36 cellular contexts compared by ENCODE assay signal in genomic region chr12:109693160-109693559, GRCh38.
"Had no signal": no experiment of that assay in that cellular context is flagged by ENCODE, and none has a peak within 500 bp of the region (broad histone marks: within the 10 kb centered on the region; RNA-seq: fewer than 3 reads in every experiment).

No MANE protein-coding gene starts in this region.

- H3K9me3 Mint-ChIP-seq: activated CD4-positive, alpha-beta memory T cell treated with anti-CD3 and anti-CD28 coated beads for 36 hours; activated naive CD8-positive, alpha-beta T cell treated with anti-CD3 and anti-CD28 coated beads for 36 hours; activated T-cell treated with anti-CD3 and anti-CD28 coated beads, Interleukin-2, amount 50 U/mL, for 72 hours; activated T-helper 17 cell treated with anti-CD3 and anti-CD28 coated beads, Interleukin-2, amount 50 U/mL, for 72 hours; central memory CD8-positive, alpha-beta T cell had no signal

- H3K9me3 ChIP-seq: Peyer's patch had no signal

- DNase-seq: activated B cell treated with CpG ODN at 0.5 μM for 24 hours; activated CD4-positive, alpha-beta memory T cell treated with anti-CD3 and anti-CD28 coated beads for 36 hours; activated CD4-positive, alpha-beta T cell treated with anti-CD3 and anti-CD28 coated beads for 4 hours; activated CD4-positive, alpha-beta T cell treated with anti-CD3 and anti-CD28 coated beads, Interleukin-2, amount 50 U/mL, for 1 hour; activated CD4-positive, CD25-positive, alpha-beta regulatory T cell treated with anti-CD3 and anti-CD28 coated beads, Interleukin-2, amount 50 U/mL, for 72 hours; activated effector memory CD4-positive, alpha-beta T cell treated with anti-CD3 and anti-CD28 coated beads, Interleukin-2, amount 50 U/mL, for 16 hours; activated naive CD4-positive, alpha-beta T cell; activated naive CD4-positive, alpha-beta T cell treated with anti-CD3 and anti-CD28 coated beads, Interleukin-2, amount 50 U/mL, for 16 hours; activated naive CD8-positive, alpha-beta T cell treated with anti-CD3 and anti-CD28 coated beads for 36 hours; activated T-cell treated with anti-CD3 and anti-CD28 coated beads, Interleukin-2, amount 50 U/mL, for 1 hour; activated T-cell treated with anti-CD3 and anti-CD28 coated beads, Interleukin-2, amount 50 U/mL, for 72 hours; amniotic stem cell; aorta; NCI-H1092 treated with DMSO at 0.1 percent for 48 hours; NCI-H1417; NCI-H146; NCI-H187; NCI-H2029 treated with DMSO at 0.1 percent for 48 hours; NCI-H2171 treated with DMSO at 0.1 percent for 48 hours; NCI-H2227 treated with DMSO at 0.1 percent for 48 hours; NCI-H446; NCI-H510A treated with DMSO at 0.1 percent for 48 hours; NCI-H526 treated with DMSO at 0.1 percent for 48 hours; NCI-H774; Peyer's patch; SIG-M5; SW 1271; T-helper 1 cell; T-helper 2 cell; T-helper 9 cell had no signal

- H3K4me3 ChIP-seq: cardiac muscle cell, Peyer's patch had no signal

- H3K4me1 Mint-ChIP-seq: activated B cell treated with CpG ODN at 0.5 μM for 24 hours; activated T-helper 17 cell treated with anti-CD3 and anti-CD28 coated beads, Interleukin-2, amount 50 U/mL, for 72 hours; central memory CD8-positive, alpha-beta T cell had no signal

- H3K4me3 Mint-ChIP-seq: activated B cell treated with CpG ODN at 0.5 μM for 24 hours; activated CD4-positive, alpha-beta memory T cell treated with anti-CD3 and anti-CD28 coated beads for 36 hours; activated naive CD8-positive, alpha-beta T cell treated with anti-CD3 and anti-CD28 coated beads for 36 hours; activated T-cell treated with anti-CD3 and anti-CD28 coated beads, Interleukin-2, amount 50 U/mL, for 72 hours; activated T-helper 17 cell treated with anti-CD3 and anti-CD28 coated beads, Interleukin-2, amount 50 U/mL, for 72 hours; central memory CD8-positive, alpha-beta T cell had no signal

- H3K27ac ChIP-seq: cardiac muscle cell, Peyer's patch, RWPE1 had no signal

- H3K27ac Mint-ChIP-seq: activated B cell treated with CpG ODN at 0.5 μM for 24 hours; activated CD4-positive, alpha-beta memory T cell treated with anti-CD3 and anti-CD28 coated beads for 36 hours; activated naive CD8-positive, alpha-beta T cell treated with anti-CD3 and anti-CD28 coated beads for 36 hours; activated T-cell treated with anti-CD3 and anti-CD28 coated beads, Interleukin-2, amount 50 U/mL, for 72 hours; activated T-helper 17 cell treated with anti-CD3 and anti-CD28 coated beads, Interleukin-2, amount 50 U/mL, for 72 hours had no signal

- H3K36me3 ChIP-seq: cardiac muscle cell, Peyer's patch had no signal

- ATAC-seq: activated T-cell treated with anti-CD3 and anti-CD28 coated beads, Interleukin-2, amount 50 U/mL, for 72 hours; activated T-helper 17 cell treated with anti-CD3 and anti-CD28 coated beads, Interleukin-2, amount 50 U/mL, for 72 hours; Right ventricle myocardium inferior; SK-N-SH treated with all-trans-retinoic acid at 6 μM for 48 hours had no signal

- H3K36me3 Mint-ChIP-seq: activated CD4-positive, alpha-beta memory T cell treated with anti-CD3 and anti-CD28 coated beads for 36 hours; activated naive CD8-positive, alpha-beta T cell treated with anti-CD3 and anti-CD28 coated beads for 36 hours had no signal

- H3K27me3 ChIP-seq: cardiac muscle cell, Peyer's patch had no signal
